10 cellular contexts compared by ENCODE assay signal in genomic region chr2:56077352-56077915, GRCh38.
DNase-seq lines count a peak whose midpoint lies in the region; ATAC-seq, FAIRE-seq and TF ChIP-seq lines count a peak whose summit lies in the region.
"Had no signal": no experiment of that assay in that cellular context is flagged by ENCODE, and none has a peak within 500 bp of the region (broad histone marks: within the 10 kb centered on the region; RNA-seq: fewer than 3 reads in every experiment).

No MANE protein-coding gene starts in this region.

- no peak overlapping the region for H3K4me3 ChIP-seq in breast epithelium
- no peak overlapping the region for H3K4me3 ChIP-seq in endothelial cell of umbilical vein (replicated peaks in 1 of 3; ENCODE audit: insufficient read depth in 1 of 3, low read depth in 1 of 3, low read length in 3 of 3)

- H3K36me3 Mint-ChIP-seq in MCF 10A (ENCODE audit: insufficient read depth, unreplicated experiment) (no peaks in the 10 kb centered on the region), type B pancreatic cell (no peaks in the 10 kb centered on the region)
- H3K36me3 Mint-ChIP-seq in stimulated activated naive B cell treated with anti-CD40 and anti-IgM and Interleukin-4, amounts not matched to agents 10 μg/mL and 1 μg/mL and 100 μg/mL, for 72 hours, result no peaks in the 10 kb centered on the region

- no peak for ATAC-seq in GM18858 (IDR thresholded peaks at IDR 0.05; ENCODE audit: unreplicated experiment)
- no peak for ATAC-seq in stimulated activated naive B cell treated with anti-CD40 and anti-IgM and Interleukin-4, amounts not matched to agents 10 μg/mL and 1 μg/mL and 100 μg/mL, for 72 hours (replicated peaks)
- ATAC-seq: Right ventricle myocardium inferior had no signal

- H3K4me2 ChIP-seq in endothelial cell of umbilical vein (ENCODE audit: insufficient read depth, low read length), result no peak overlapping the region

- peak; percentile 54 for DNase-seq in MCF 10A (ENCODE audit: unreplicated experiment)
- DNase-seq in breast epithelium (ENCODE audit: low spot score in 2 of 2), result no peak
- DNase-seq in NCI-H345 (lab: John Stamatoyannopoulos, UW), result peak; percentile 9
- peak; percentile 42 for DNase-seq in endothelial cell of umbilical vein (ENCODE audit: low read depth, low spot score)
- DNase-seq in type B pancreatic cell (ENCODE audit: extremely low spot score, unreplicated experiment), result no peak
- no peak for DNase-seq in stimulated activated naive B cell treated with anti-CD40 and anti-IgM and Interleukin-4, amounts not matched to agents 10 μg/mL and 1 μg/mL and 100 μg/mL, for 72 hours
- DNase-seq in cerebellar nuclear complex (lab: John Stamatoyannopoulos, UW), result no peak

- CTCF ChIA-PET in MCF 10A (lab: Yijun Ruan, JAX) (interaction anchor here (0.7 to 2.5 kb wide), 4 partner anchors 51 to 121 kb away, joined by 3 to 10 read pairs (median 4); no protein-coding TSS in a partner anchor), endothelial cell of umbilical vein (lab: Charles Lee) (interaction anchor here (0.6 to 1.6 kb wide), 15 partner anchors 10 to 1441 kb away, joined by 3 to 13 read pairs (median 3); no protein-coding TSS in a partner anchor)

- H3K9me3 Mint-ChIP-seq in MCF 10A (ENCODE audit: unreplicated experiment) (no peaks in the 10 kb centered on the region), type B pancreatic cell (no peaks in the 10 kb centered on the region)
- H3K9me3 Mint-ChIP-seq in stimulated activated naive B cell treated with anti-CD40 and anti-IgM and Interleukin-4, amounts not matched to agents 10 μg/mL and 1 μg/mL and 100 μg/mL, for 72 hours, result peaks cover 7 to 8% of the 10 kb centered on the region in 2 donors

- H3K9ac ChIP-seq in endothelial cell of umbilical vein (replicated peaks; ENCODE audit: extremely low read depth, insufficient read depth, low read length), result no peak overlapping the region

- peak; percentile 57 for TF ChIP-seq CTCF in MCF 10A (IDR thresholded peaks at IDR 0.05; ENCODE audit: unreplicated experiment)
- TF ChIP-seq CTCF in breast epithelium (IDR thresholded peaks at IDR 0.05), result no peak
- peak; percentile 33 to 58 for TF ChIP-seq CTCF in endothelial cell of umbilical vein (IDR thresholded peaks at IDR 0.05; ENCODE audit: extremely low read depth in 1 of 2, insufficient read depth in 1 of 2, low read depth in 1 of 2, low read length in 2 of 2)
- TF ChIP-seq CTCF in type B pancreatic cell (conservative IDR thresholded peaks at IDR 0.05), result peak; percentile 71

- no peak overlapping the region for H2AFZ ChIP-seq in endothelial cell of umbilical vein (ENCODE audit: low read depth, low read length)

- BruUV-seq in MCF 10A (replicated peaks; lab: Mats Ljungman, UMichigan) (no TSS peak), endothelial cell of umbilical vein (replicated peaks; lab: Mats Ljungman, UMichigan) (no TSS peak)

- peaks cover 15% of the 10 kb centered on the region for H3K27me3 Mint-ChIP-seq in MCF 10A (ENCODE audit: insufficient read depth, unreplicated experiment)
- H3K27me3 Mint-ChIP-seq in type B pancreatic cell, result peaks cover 16% of the 10 kb centered on the region
- peaks cover 0 to 7% of the 10 kb centered on the region in 2 donors for H3K27me3 Mint-ChIP-seq in stimulated activated naive B cell treated with anti-CD40 and anti-IgM and Interleukin-4, amounts not matched to agents 10 μg/mL and 1 μg/mL and 100 μg/mL, for 72 hours

- H3K4me1 ChIP-seq in breast epithelium, result no peaks in the 10 kb centered on the region
- no peaks in the 10 kb centered on the region for H3K4me1 ChIP-seq in endothelial cell of umbilical vein (ENCODE audit: control insufficient read depth, extremely low read depth, insufficient read depth, low read length)

- no peaks in the 10 kb centered on the region for H4K20me1 ChIP-seq in endothelial cell of umbilical vein (replicated peaks; ENCODE audit: control insufficient read depth, extremely low read depth, insufficient read depth, low read length)

- no peak overlapping the region for H3K27ac Mint-ChIP-seq in MCF 10A (ENCODE audit: low read depth, unreplicated experiment)
- H3K27ac Mint-ChIP-seq in type B pancreatic cell, result no peak overlapping the region
- no peak overlapping the region for H3K27ac Mint-ChIP-seq in stimulated activated naive B cell treated with anti-CD40 and anti-IgM and Interleukin-4, amounts not matched to agents 10 μg/mL and 1 μg/mL and 100 μg/mL, for 72 hours

- no peaks in the 10 kb centered on the region for H3K79me2 ChIP-seq in endothelial cell of umbilical vein (ENCODE audit: control insufficient read depth, insufficient read depth, low read length)

- H3K4me1 Mint-ChIP-seq in MCF 10A (ENCODE audit: insufficient read depth, unreplicated experiment) (no peaks in the 10 kb centered on the region), type B pancreatic cell (ENCODE audit: unreplicated experiment) (no peaks in the 10 kb centered on the region)
- no peaks in the 10 kb centered on the region for H3K4me1 Mint-ChIP-seq in stimulated activated naive B cell treated with anti-CD40 and anti-IgM and Interleukin-4, amounts not matched to agents 10 μg/mL and 1 μg/mL and 100 μg/mL, for 72 hours

- H3K9me1 ChIP-seq in endothelial cell of umbilical vein (replicated peaks; ENCODE audit: control insufficient read depth, extremely low read depth, insufficient read depth, low read length), result no peaks in the 10 kb centered on the region

- TF ChIP-seq POLR2A in breast epithelium (IDR thresholded peaks at IDR 0.05), result no peak
- no peak for TF ChIP-seq POLR2A in endothelial cell of umbilical vein (IDR thresholded peaks at IDR 0.05; ENCODE audit: low read depth, low read length)

- intact Hi-C loops in MCF 10A (cut with micrococcal nuclease), result loop anchor here (1.0 to 10.0 kb wide), 2 partner anchors 55 to 1437 kb away; no protein-coding TSS in a partner anchor
- intact Hi-C loops in breast epithelium (cut with DNase I; ENCODE audit: low total_unique reads), result no loop called here
- intact Hi-C loops in endothelial cell of umbilical vein (cut with micrococcal nuclease), result loop anchor here (5.0 kb wide), 1 partner anchor 55 kb away; no protein-coding TSS in a partner anchor

- H3K36me3 ChIP-seq in breast epithelium (no peaks in the 10 kb centered on the region), endothelial cell of umbilical vein (ENCODE audit: control insufficient read depth in 2 of 2, extremely low read depth in 1 of 2, insufficient read depth in 2 of 2, low read length in 2 of 2) (no peaks in the 10 kb centered on the region)

- H3K9me3 ChIP-seq in breast epithelium (peaks cover 0 to 4% of the 10 kb centered on the region in 2 donors), endothelial cell of umbilical vein (replicated peaks; ENCODE audit: control insufficient read depth, insufficient read depth, low read length) (no peaks in the 10 kb centered on the region)

- H3K4me3 Mint-ChIP-seq in MCF 10A (ENCODE audit: unreplicated experiment) (no peak overlapping the region), type B pancreatic cell (no peak overlapping the region)
- no peak overlapping the region for H3K4me3 Mint-ChIP-seq in stimulated activated naive B cell treated with anti-CD40 and anti-IgM and Interleukin-4, amounts not matched to agents 10 μg/mL and 1 μg/mL and 100 μg/mL, for 72 hours

- FAIRE-seq in endothelial cell of umbilical vein (lab: Jason Lieb, UNC), result no peak

- H3K27ac ChIP-seq in breast epithelium (no peak overlapping the region), endothelial cell of umbilical vein (ENCODE audit: insufficient read depth, low read depth, low read length) (no peak overlapping the region)
- H3K27ac ChIP-seq: epithelial cell of prostate had no signal

- H3K27me3 ChIP-seq in breast epithelium (no peaks in the 10 kb centered on the region), endothelial cell of umbilical vein (ENCODE audit: control insufficient read depth in 2 of 2, insufficient read depth in 2 of 2, low read length in 2 of 2) (peaks cover 0 to 2% of the 10 kb centered on the region in 2 experiments)

- dilution Hi-C loops in endothelial cell of umbilical vein (cut with MboI; ENCODE audit: extremely low pct_ligation_motif_present, low sequenced_read_pairs), result no loop called here

- POLR2A ChIA-PET in MCF 10A (lab: Yijun Ruan, JAX), result no interaction called here
- POLR2A ChIA-PET in endothelial cell of umbilical vein (lab: Charles Lee), result no interaction called here

TF ChIP-seq in endothelial cell of umbilical vein, 7 proteins besides CTCF, POLR2A, EP300 and RAD21:
- TF ChIP-seq EZH2 (IDR thresholded peaks at IDR 0.05; ENCODE audit: borderline replicate concordance, low read depth, low read length, severe bottlenecking), result no peak
- no peak for TF ChIP-seq GATA2 (IDR thresholded peaks at IDR 0.05; ENCODE audit: insufficient read depth, insufficient read length, low read depth, low read length)

Comparison
In these comparisons a context has a peak if more than half of its experiments do, and no peak if none do; other contexts are left out.
1. DNase-seq: peak in MCF 10A (single experiment), NCI-H345 (single experiment) and endothelial cell of umbilical vein (single experiment); none in breast epithelium (0 of 2), type B pancreatic cell (single experiment), stimulated activated naive B cell treated with anti-CD40 and anti-IgM and Interleukin-4, amounts not matched to agents 10 μg/mL and 1 μg/mL and 100 μg/mL, for 72 hours (single experiment) and cerebellar nuclear complex (0 of 2).
2. CTCF ChIP-seq: peak in MCF 10A (single experiment), endothelial cell of umbilical vein (2 of 2) and type B pancreatic cell (single experiment); none in breast epithelium (0 of 3).